ENCODE assay signal across 9 cellular contexts in genomic region chr5:96957125-96958041, GRCh38. TPM values are rescaled to one million over a fixed set of nuclear protein-coding genes. Genes with fewer than 3 reads are reported as not detected.
DNase-seq lines count a peak whose midpoint lies in the region; ATAC-seq and TF ChIP-seq lines count a peak whose summit lies in the region.
"Had no signal": no experiment of that assay in that cellular context is flagged by ENCODE, and none has a peak within 500 bp of the region (broad histone marks: within the 10 kb centered on the region; RNA-seq: fewer than 3 reads in every experiment).

No MANE protein-coding gene starts in this region.

- H4K20me1 ChIP-seq in osteoblast (ENCODE audit: insufficient read depth, low read length): no peaks in the 10 kb centered on the region

- no peak overlapping the region for H2AFZ ChIP-seq in osteoblast (ENCODE audit: low read length)

- no peak overlapping the region for H3K9ac ChIP-seq in endodermal cell (ENCODE audit: extremely low read depth, low read length, poor library complexity, severe bottlenecking)

- no peak overlapping the region for H3K27ac ChIP-seq in endodermal cell (ENCODE audit: low read depth, low read length)
- H3K27ac ChIP-seq in osteoblast (ENCODE audit: low read depth, low read length): no peak overlapping the region

- peak; percentile 7 for DNase-seq in NCI-H345 (lab: John Stamatoyannopoulos, UW)
- DNase-seq in NCI-H345 treated with DMSO at 0.1 percent for 48 hours (lab: John Stamatoyannopoulos, UW; ENCODE audit: unreplicated experiment): no peak
- peak; percentile 20 for DNase-seq in MV-4-11 (lab: John Stamatoyannopoulos, UW)
- DNase-seq in endodermal cell: no peak
- no peak for DNase-seq in osteoblast (ENCODE audit: insufficient read length, low spot score, missing footprints)
- DNase-seq in occipital lobe (lab: John Stamatoyannopoulos, UW): no peak
- DNase-seq: NCI-H524 had no signal

- H3K36me3 Mint-ChIP-seq in nephron (ENCODE audit: low read depth) (peaks cover 21% of the 10 kb centered on the region), endodermal cell (ENCODE audit: low read depth) (peaks cover 2% of the 10 kb centered on the region)

- H3K27ac Mint-ChIP-seq in nephron: peak overlapping the region in 2 of 3 experiments; percentile 45 to 71
- H3K27ac Mint-ChIP-seq in endodermal cell: no peak overlapping the region

- H3K27me3 ChIP-seq in endodermal cell (ENCODE audit: control insufficient read depth, insufficient read depth, low read length, poor library complexity, severe bottlenecking): no peaks in the 10 kb centered on the region
- H3K27me3 ChIP-seq in osteoblast (ENCODE audit: insufficient read depth, low read length): no peaks in the 10 kb centered on the region

- H3K4me3 Mint-ChIP-seq in nephron: no peak overlapping the region
- H3K4me3 Mint-ChIP-seq in endodermal cell: no peak overlapping the region

- peaks cover 69% of the 10 kb centered on the region for H3K79me2 ChIP-seq in osteoblast (ENCODE audit: insufficient read depth, low read length)

- no peaks in the 10 kb centered on the region for H3K9me3 Mint-ChIP-seq in nephron
- H3K9me3 Mint-ChIP-seq in endodermal cell: peaks cover 2% of the 10 kb centered on the region

- ATAC-seq in GM21737 (IDR thresholded peaks at IDR 0.05; ENCODE audit: unreplicated experiment): peak; percentile 36

- no peaks in the 10 kb centered on the region for H3K36me3 ChIP-seq in endodermal cell (ENCODE audit: control insufficient read depth, insufficient read depth, low read length)
- H3K36me3 ChIP-seq in osteoblast (ENCODE audit: insufficient read depth, low read length): no peaks in the 10 kb centered on the region

- H3K4me2 ChIP-seq in osteoblast (ENCODE audit: insufficient read depth, low read length): no peak overlapping the region

- H3K4me1 Mint-ChIP-seq in nephron: no peaks in the 10 kb centered on the region
- H3K4me1 Mint-ChIP-seq in endodermal cell: peaks cover 15% of the 10 kb centered on the region

- H3K9me3 ChIP-seq in endodermal cell (ENCODE audit: control insufficient read depth, low read length) (peaks cover 6% of the 10 kb centered on the region), osteoblast (ENCODE audit: low read depth, low read length) (no peaks in the 10 kb centered on the region)

- H3K27me3 Mint-ChIP-seq in nephron (ENCODE audit: low read depth) (peaks cover 3% of the 10 kb centered on the region), endodermal cell (ENCODE audit: insufficient read depth) (no peaks in the 10 kb centered on the region)

- WGBS in endodermal cell (ENCODE audit: insufficient coverage in 1 of 2, insufficient read length in 1 of 2), 2 experiments: 89 to 93% methylated on average over 4 of the region's 4 CpGs

- H3K4me1 ChIP-seq in endodermal cell (ENCODE audit: control insufficient read depth, insufficient read depth, low read length) (no peaks in the 10 kb centered on the region), osteoblast (ENCODE audit: insufficient read depth, low read length) (peaks cover 5% of the 10 kb centered on the region)

- H3K4me3 ChIP-seq in endodermal cell (ENCODE audit: low read length) (no peak overlapping the region), osteoblast (ENCODE audit: insufficient read depth, low read length) (no peak overlapping the region)

- TF ChIP-seq CTCF in nephron (IDR thresholded peaks at IDR 0.05; ENCODE audit: unreplicated experiment in 3 of 3) (no peak), endodermal cell (conservative IDR thresholded peaks at IDR 0.05) (no peak), osteoblast (IDR thresholded peaks at IDR 0.05; ENCODE audit: extremely low read depth, low read depth, low read length) (no peak)

RNA-seq across cellular contexts. Expression of gene LNPEP, which starts 21.5 kb away (rescaled TPM):
- 10 to 100 TPM; 11.2 to 12.3 TPM for total RNA-seq in endodermal cell
- 6.3 TPM for polyA plus RNA-seq in endodermal cell (2013, experiment 1 of 2)
- polyA plus RNA-seq in endodermal cell (2013, experiment 2 of 2): 6.3 TPM
- 44.9 and 53.6 TPM in 2 replicates for total RNA-seq in osteoblast
- total RNA-seq in occipital lobe: 70.7 TPM

Comparison
In these comparisons a context has a peak if more than half of its experiments do, and no peak if none do; other contexts are left out.
1. DNase-seq: peak in NCI-H345 (single experiment) and MV-4-11 (single experiment); none in NCI-H345 treated with DMSO at 0.1 percent for 48 hours (single experiment), endodermal cell (single experiment), osteoblast (single experiment) and occipital lobe (single experiment).